Comparison of ENCODE assay signal across 18 cellular contexts in genomic region chr16:70553645-70554044, GRCh38. TPM values are rescaled to one million over a fixed set of nuclear protein-coding genes. Genes with fewer than 3 reads are reported as not detected.
DNase-seq lines count a peak whose midpoint lies in the region; ATAC-seq and TF ChIP-seq lines count a peak whose summit lies in the region.
"Had no signal": no experiment of that assay in that cellular context is flagged by ENCODE, and none has a peak within 500 bp of the region (broad histone marks: within the 10 kb centered on the region; RNA-seq: fewer than 3 reads in every experiment).

No MANE protein-coding gene starts in this region.

- POLR2A ChIA-PET in BJ (lab: Charles Lee) (interaction anchor here (0.6 to 1.0 kb wide), 2 partner anchors 11 to 736 kb away, joined by 3 to 4 read pairs; partner anchors contain the start of gene CMTR2), PC-3 (lab: Charles Lee; ENCODE audit: unreplicated experiment) (interaction anchor here (0.6 to 0.7 kb wide), 2 partner anchors 28 to 159 kb away, joined by 3 to 5 read pairs; no protein-coding TSS in a partner anchor)
- POLR2A ChIA-PET in naive thymus-derived CD8-positive, alpha-beta T cell (lab: Charles Lee), result no interaction called here

- intact Hi-C loops in PC-3 (cut with micrococcal nuclease), result no loop called here
- intact Hi-C loops in thyroid gland (cut with DNase I), result no loop called here

- H3K9me2 ChIP-seq in PC-3 (replicated peaks; ENCODE audit: low read length), result no peaks in the 10 kb centered on the region

- H3K27me3 Mint-ChIP-seq in naive thymus-derived CD8-positive, alpha-beta T cell, result no peaks in the 10 kb centered on the region
- H3K27me3 Mint-ChIP-seq: activated B cell treated with CpG ODN at 0.5 μM for 24 hours had no signal

- H3K27ac ChIP-seq in PC-3 (ENCODE audit: low read length) (no peak overlapping the region), thyroid gland (no peak overlapping the region)

- H3K27ac Mint-ChIP-seq in naive thymus-derived CD8-positive, alpha-beta T cell, result peak overlapping the region in 8 of 10 donors; percentile 6 to 78 (median 43)
- H3K27ac Mint-ChIP-seq: activated B cell treated with CpG ODN at 0.5 μM for 24 hours had no signal

- H3K4me1 ChIP-seq in PC-3 (ENCODE audit: insufficient read depth, low read length) (no peaks in the 10 kb centered on the region), thyroid gland (no peaks in the 10 kb centered on the region)
- H3K4me1 ChIP-seq: Caco-2 had no signal

- H3K27me3 ChIP-seq in BJ (ENCODE audit: control insufficient read depth, insufficient read depth, low read length) (no peaks in the 10 kb centered on the region), PC-3 (ENCODE audit: low read length) (no peaks in the 10 kb centered on the region), thyroid gland (no peaks in the 10 kb centered on the region)
- H3K27me3 ChIP-seq: esophagus muscularis mucosa had no signal

- H3K79me2 ChIP-seq in PC-3 (ENCODE audit: low read length), result peaks cover 19% of the 10 kb centered on the region; the same call in 1 of the 2 replicates

- no peak overlapping the region for H3K9ac ChIP-seq in PC-3 (ENCODE audit: low read length)

- no peaks in the 10 kb centered on the region for H3K9me3 Mint-ChIP-seq in naive thymus-derived CD8-positive, alpha-beta T cell
- H3K9me3 Mint-ChIP-seq: activated B cell treated with CpG ODN at 0.5 μM for 24 hours, H9, neural crest cell had no signal

- no peaks in the 10 kb centered on the region for H3F3A ChIP-seq in PC-3 (ENCODE audit: low read length, unreplicated experiment)

- peak; percentile 29 for ATAC-seq in PC-3
- no peak for ATAC-seq in naive thymus-derived CD8-positive, alpha-beta T cell
- no peak for ATAC-seq in HG02973 (IDR thresholded peaks at IDR 0.05; ENCODE audit: unreplicated experiment)
- no peak for ATAC-seq in GM18498 (IDR thresholded peaks at IDR 0.05; ENCODE audit: unreplicated experiment)

- no peak overlapping the region for H3K4me2 ChIP-seq in PC-3 (ENCODE audit: low read length)

- no peaks in the 10 kb centered on the region for H3K9me3 ChIP-seq in PC-3 (ENCODE audit: low read length)
- no peaks in the 10 kb centered on the region for H3K9me3 ChIP-seq in thyroid gland
- H3K9me3 ChIP-seq: Caco-2, esophagus muscularis mucosa had no signal

- peaks cover 0 to 20% (median 10%) of the 10 kb centered on the region in 4 donors for H3K4me1 Mint-ChIP-seq in naive thymus-derived CD8-positive, alpha-beta T cell
- H3K4me1 Mint-ChIP-seq: activated B cell treated with CpG ODN at 0.5 μM for 24 hours, neural crest cell had no signal

- H3K36me3 Mint-ChIP-seq in naive thymus-derived CD8-positive, alpha-beta T cell, result peaks cover 18 to 95% (median 33%) of the 10 kb centered on the region in 3 donors

- H3K36me3 ChIP-seq in BJ (ENCODE audit: control insufficient read depth, insufficient read depth, low read length) (peaks cover 25% of the 10 kb centered on the region), PC-3 (ENCODE audit: low read depth, low read length) (peaks cover 81% of the 10 kb centered on the region), thyroid gland (peaks cover 76 to 82% of the 10 kb centered on the region in 2 donors)

- H3K4me3 Mint-ChIP-seq in naive thymus-derived CD8-positive, alpha-beta T cell, result no peak overlapping the region
- H3K4me3 Mint-ChIP-seq: activated B cell treated with CpG ODN at 0.5 μM for 24 hours, H9, neural crest cell had no signal

- H4K20me1 ChIP-seq in PC-3 (ENCODE audit: low read length), result no peaks in the 10 kb centered on the region

- CTCF ChIA-PET in BJ (lab: Yijun Ruan, JAX) (interaction anchor here (0.9 to 1.3 kb wide), 3 partner anchors 106 to 219 kb away, joined by 3 to 4 read pairs (median 4); no protein-coding TSS in a partner anchor), PC-3 (lab: Charles Lee) (no interaction called here)

- no peak for TF ChIP-seq CTCF in BJ (IDR thresholded peaks at IDR 0.05; ENCODE audit: insufficient read depth, low read depth, low read length)
- TF ChIP-seq CTCF in PC-3 (conservative IDR thresholded peaks at IDR 0.05; ENCODE audit: low read depth, low read length), result no peak
- no peak for TF ChIP-seq CTCF in epithelial cell of esophagus (IDR thresholded peaks at IDR 0.05; ENCODE audit: insufficient read depth, low read depth, low read length, missing control alignments)
- no peak for TF ChIP-seq CTCF in thyroid gland (IDR thresholded peaks at IDR 0.05)

- H3K4me3 ChIP-seq in BJ (ENCODE audit: low read depth, low read length) (no peak overlapping the region), PC-3 (ENCODE audit: low read length) (no peak overlapping the region), epithelial cell of esophagus (ENCODE audit: low read length) (no peak overlapping the region), thyroid gland (replicated peaks in 1 of 3) (no peak overlapping the region)
- H3K4me3 ChIP-seq: esophagus muscularis mucosa had no signal

- TF ChIP-seq POLR2A in thyroid gland (IDR thresholded peaks at IDR 0.05), result no peak

- no peak overlapping the region for H2AFZ ChIP-seq in PC-3 (ENCODE audit: low read length)

- DNase-seq in BJ (ENCODE audit: low read depth) (peak; percentile 92), PC-3 (no peak), epithelial cell of esophagus (ENCODE audit: low read depth) (peak; percentile 44), thyroid gland (no peak), NCI-H510A (lab: John Stamatoyannopoulos, UW) (no peak)
- DNase-seq in naive thymus-derived CD8-positive, alpha-beta T cell, result no peak
- DNase-seq: activated B cell treated with CpG ODN at 0.5 μM for 24 hours; activated T-cell treated with anti-CD3 and anti-CD28 coated beads, Interleukin-2, amount 50 U/mL, for 1 hour; Caco-2; caudate nucleus; H9; kidney; NCI-H187; NCI-H774 had no signal

- no TSS peak for BruUV-seq in PC-3 (replicated peaks; lab: Mats Ljungman, UMichigan)

RNA-seq across cellular contexts. Expression of gene SF3B3, which starts 30.0 kb away (rescaled TPM):
- 89.5 and 96.2 TPM in 2 replicates for polyA plus RNA-seq in BJ (2011; rRNA removed)
- polyA minus RNA-seq in BJ (2011; rRNA and poly(A)+ RNA removed), result 132 and 145 TPM in 2 replicates
- total RNA-seq in PC-3 (2014; rRNA removed) (133 and 181 TPM in 2 replicates), thyroid gland (100 to 1,000 TPM in 2 of 4 donors, 10 to 100 TPM in 2; 74.2 to 142 (median 112) TPM)
- total RNA-seq in naive thymus-derived CD8-positive, alpha-beta T cell, result 100 to 1,000 TPM; 270 to 277 TPM
- polyA plus RNA-seq in naive thymus-derived CD8-positive, alpha-beta T cell, result 100 to 1,000 TPM in 2 of 3 donors, 10 to 100 TPM in 1; 85.9 to 120 (median 104) TPM

RNA-seq across cellular contexts. Expression of gene COG4, which starts 30.3 kb away (rescaled TPM):
- 54.3 and 71.7 TPM in 2 replicates for polyA plus RNA-seq in BJ (2011; rRNA removed)
- polyA minus RNA-seq in BJ (2011; rRNA and poly(A)+ RNA removed), result 30.9 and 56.0 TPM in 2 replicates
- total RNA-seq in PC-3 (2014; rRNA removed) (35.5 and 56.4 TPM in 2 replicates), thyroid gland (10 to 100 TPM; 39.6 to 88.4 (median 66.7) TPM)
- total RNA-seq in naive thymus-derived CD8-positive, alpha-beta T cell, result 10 to 100 TPM; 57.4 to 57.6 TPM
- 10 to 100 TPM; 52.4 to 58.6 (median 52.8) TPM for polyA plus RNA-seq in naive thymus-derived CD8-positive, alpha-beta T cell

Comparison
In these comparisons a context has a peak if more than half of its experiments do, and no peak if none do; other contexts are left out.
1. DNase-seq: peak in BJ (single experiment) and epithelial cell of esophagus (single experiment); none in PC-3 (single experiment), naive thymus-derived CD8-positive, alpha-beta T cell (0 of 10), thyroid gland (0 of 2) and NCI-H510A (single experiment).